Comparison of ENCODE assay signal across 8 cellular contexts in genomic region chr6:26249709-26249958, GRCh38.
A peak's percentile ranks its signal among the peaks of the same experiment; 100 is the strongest.
DNase-seq lines count a peak whose midpoint lies in the region; ATAC-seq and TF ChIP-seq lines count a peak whose summit lies in the region.

No MANE protein-coding gene starts in this region.

- peak overlapping the region; percentile 57 to 89 (median 71) for H3K27ac ChIP-seq in stomach

- in situ Hi-C loops in HAP-1 (cut with MboI; ENCODE audit: low sequenced_read_pairs): no loop called here

- TF ChIP-seq POLR2A in stomach (IDR thresholded peaks at IDR 0.05): no peak

- H3K27me3 Mint-ChIP-seq in CD14-positive monocyte (ENCODE audit: low read depth in 3 of 3): no peaks in the 10 kb centered on the region
- no peaks in the 10 kb centered on the region for H3K27me3 Mint-ChIP-seq in activated T-helper 17 cell treated with anti-CD3 and anti-CD28 coated beads, Interleukin-2, amount 50 U/mL, for 72 hours

- 0 to 3% (median 2%) methylated on average over 13 of the region's 13 CpGs for WGBS in stomach, 5 donors

- intact Hi-C loops in CD14-positive monocyte (cut with micrococcal nuclease): no loop called here
- intact Hi-C loops in stomach (cut with DNase I; ENCODE audit: low total_unique reads): no loop called here

- no peak for TF ChIP-seq EP300 in stomach (IDR thresholded peaks at IDR 0.05)

- peaks cover 36% of the 10 kb centered on the region for H3K4me1 Mint-ChIP-seq in CD14-positive monocyte
- peaks cover 12% of the 10 kb centered on the region for H3K4me1 Mint-ChIP-seq in activated T-helper 17 cell treated with anti-CD3 and anti-CD28 coated beads, Interleukin-2, amount 50 U/mL, for 72 hours

- TF ChIP-seq CTCF in CD14-positive monocyte (IDR thresholded peaks at IDR 0.05) (no peak), stomach (IDR thresholded peaks at IDR 0.05) (no peak)

- no peak for DNase-seq in CD14-positive monocyte (ENCODE audit: low spot score)
- DNase-seq in stomach: no peak
- no peak for DNase-seq in HAP-1 (ENCODE audit: low spot score in 2 of 2)
- no peak for DNase-seq in germinal center (ENCODE audit: low spot score)

- H3K27me3 ChIP-seq in stomach (peaks cover 10 to 95% (median 36%) of the 10 kb centered on the region in 3 donors), HAP-1 (ENCODE audit: low read depth) (no peaks in the 10 kb centered on the region)

- H3K36me3 ChIP-seq in stomach (no peaks in the 10 kb centered on the region), HAP-1 (replicated peaks) (no peaks in the 10 kb centered on the region)

- H3K4me3 ChIP-seq in iPS-18c (ENCODE audit: insufficient read depth, low read depth, low read length) (peak overlapping the region; percentile 61), stomach (peak overlapping the region; percentile 40 to 54 (median 42)), HAP-1 (no peak overlapping the region)

- H3K9me3 ChIP-seq in iPS-18c (ENCODE audit: control insufficient read depth, insufficient read depth, low read length) (no peaks in the 10 kb centered on the region), stomach (peaks cover 0 to 8% (median 3%) of the 10 kb centered on the region in 4 donors), HAP-1 (no peaks in the 10 kb centered on the region)

- H3K4me1 ChIP-seq in stomach (peaks cover 0 to 23% (median 17%) of the 10 kb centered on the region in 4 donors), HAP-1 (peaks cover 17% of the 10 kb centered on the region)

- H3K36me3 Mint-ChIP-seq in CD14-positive monocyte: no peaks in the 10 kb centered on the region
- peaks cover 26% of the 10 kb centered on the region for H3K36me3 Mint-ChIP-seq in activated T-helper 17 cell treated with anti-CD3 and anti-CD28 coated beads, Interleukin-2, amount 50 U/mL, for 72 hours (ENCODE audit: low read depth)

- H3K9me3 Mint-ChIP-seq in CD14-positive monocyte: peaks cover 0 to 4% (median 0%) of the 10 kb centered on the region in 7 donors
- H3K9me3 Mint-ChIP-seq in activated T-helper 17 cell treated with anti-CD3 and anti-CD28 coated beads, Interleukin-2, amount 50 U/mL, for 72 hours: no peaks in the 10 kb centered on the region

- peak overlapping the region; percentile 75 to 92 (median 90) for H3K27ac Mint-ChIP-seq in CD14-positive monocyte
- H3K27ac Mint-ChIP-seq in activated T-helper 17 cell treated with anti-CD3 and anti-CD28 coated beads, Interleukin-2, amount 50 U/mL, for 72 hours: peak overlapping the region; percentile 90

- peak; percentile 31 for ATAC-seq in GM19023 (IDR thresholded peaks at IDR 0.05; ENCODE audit: unreplicated experiment)
- peak; percentile 7 for ATAC-seq in HG03378 (IDR thresholded peaks at IDR 0.05; ENCODE audit: unreplicated experiment)
- ATAC-seq in activated T-helper 17 cell treated with anti-CD3 and anti-CD28 coated beads, Interleukin-2, amount 50 U/mL, for 72 hours (replicated peaks): peak; percentile 45

- H3K4me3 Mint-ChIP-seq in CD14-positive monocyte: peak overlapping the region; percentile 93 to 95
- peak overlapping the region; percentile 92 for H3K4me3 Mint-ChIP-seq in activated T-helper 17 cell treated with anti-CD3 and anti-CD28 coated beads, Interleukin-2, amount 50 U/mL, for 72 hours
